ENCODE assay signal across 19 cellular contexts in the genomic region with DNA sequence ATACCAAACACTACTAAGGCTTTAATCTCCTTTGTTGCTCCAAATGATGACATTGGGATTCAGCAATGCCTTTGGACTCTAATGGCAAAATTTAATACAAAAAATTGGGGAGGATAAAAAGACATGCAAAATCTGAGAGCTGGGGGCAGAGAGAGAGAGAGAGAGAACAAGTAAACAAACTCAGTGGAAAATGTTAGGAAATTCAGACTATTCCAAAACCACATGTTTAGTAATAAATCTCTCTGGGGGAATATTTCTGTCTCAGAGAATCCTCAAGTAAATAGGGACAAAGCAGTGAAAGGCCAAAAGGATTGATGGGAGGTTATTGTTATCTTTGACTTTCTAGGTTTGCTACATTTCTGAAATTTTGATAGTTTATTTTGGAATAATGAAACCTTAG.
"Had no signal": no experiment of that assay in that cellular context is flagged by ENCODE, and none has a peak within 500 bp of the region (broad histone marks: within the 10 kb centered on the region; RNA-seq: fewer than 3 reads in every experiment).

No MANE protein-coding gene starts in this region.

- DNase-seq: activated CD4-positive, CD25-positive, alpha-beta regulatory T cell treated with anti-CD3 and anti-CD28 coated beads, Interleukin-2, amount 50 U/mL, for 72 hours; activated CD8-positive, alpha-beta memory T cell treated with anti-CD3 and anti-CD28 coated beads for 24 hours; activated CD8-positive, alpha-beta memory T cell treated with anti-CD3 and anti-CD28 coated beads, Interleukin-2, amount 50 U/mL, for 48 hours; activated gamma-delta T cell treated with Interleukin-2 at 50 U/mL for 16 hours; activated T-cell treated with anti-CD3 and anti-CD28 coated beads, Interleukin-2, amount 50 U/mL, for 48 hours; amniotic stem cell; caudate nucleus; effector memory CD8-positive, alpha-beta T cell; lower lobe of right lung; midbrain; posterior cingulate gyrus; stimulated activated CD4-positive, alpha-beta T cell treated with anti-CD3 and anti-CD28 coated beads, Interleukin-2, amount 100 ng/mL, for 24 hours; stimulated activated naive CD4-positive, alpha-beta T cell treated with Interleukin-2 at 50 U/mL for 16 hours; SW 1271; T-helper 2 cell; trophoblast cell had no signal

- H3K36me3 ChIP-seq: lower lobe of right lung, SJSA1 had no signal

- H3K27ac ChIP-seq: lower lobe of right lung, SJSA1, VCaP had no signal

- H3K27me3 ChIP-seq: SJSA1 had no signal

- H3K4me1 ChIP-seq: lower lobe of right lung, SJSA1 had no signal

- ATAC-seq: activated naive CD4-positive, alpha-beta T cell treated with anti-CD3 and anti-CD28 coated beads, Interleukin-2, amount 50 U/mL, for 72 hours; effector memory CD8-positive, alpha-beta T cell; lower lobe of right lung had no signal

- H3K4me3 ChIP-seq: lower lobe of right lung, SJSA1 had no signal

- H3K9me3 ChIP-seq: lower lobe of right lung, SJSA1 had no signal
